Comparison of ENCODE assay signal across 35 cellular contexts in the genomic region with DNA sequence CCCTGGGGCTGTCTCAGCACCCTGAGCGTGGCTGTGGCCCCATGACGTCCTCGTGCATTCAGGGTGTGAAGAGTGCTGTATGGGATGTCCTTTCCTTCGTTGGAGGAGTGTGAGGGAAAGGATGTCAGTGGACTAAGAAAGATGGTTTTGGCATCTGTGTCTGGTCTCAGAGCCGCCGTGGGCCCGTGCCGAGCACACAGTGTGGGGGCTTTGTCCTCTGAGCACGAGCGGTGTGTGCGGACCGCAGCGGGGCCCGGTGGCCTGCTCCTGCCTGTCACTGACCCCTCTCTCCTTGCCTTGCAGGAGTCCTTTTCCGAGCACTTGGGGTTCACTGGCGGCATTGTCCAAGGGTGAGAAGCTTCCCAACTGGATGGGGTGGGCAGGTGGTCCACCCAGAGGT.
"Had no signal": no experiment of that assay in that cellular context is flagged by ENCODE, and none has a peak within 500 bp of the region (broad histone marks: within the 10 kb centered on the region; RNA-seq: fewer than 3 reads in every experiment).

No MANE protein-coding gene starts in this region.

- ATAC-seq: activated T-cell treated with anti-CD3 and anti-CD28 coated beads, Interleukin-2, amount 50 U/mL, for 72 hours; activated T-helper 17 cell treated with anti-CD3 and anti-CD28 coated beads, Interleukin-2, amount 50 U/mL, for 72 hours; body of pancreas; Right ventricle myocardium inferior had no signal

- FAIRE-seq: astrocyte, RCC 7860 had no signal

- H3K27me3 ChIP-seq: adrenal gland, body of pancreas, breast epithelium had no signal

- DNase-seq: activated B cell treated with CpG ODN at 0.5 μM for 24 hours; activated CD4-positive, alpha-beta memory T cell treated with anti-CD3 and anti-CD28 coated beads for 36 hours; activated CD4-positive, alpha-beta T cell treated with anti-CD3 and anti-CD28 coated beads for 4 hours; activated CD4-positive, alpha-beta T cell treated with anti-CD3 and anti-CD28 coated beads, Interleukin-2, amount 50 U/mL, for 1 hour; activated CD4-positive, CD25-positive, alpha-beta regulatory T cell treated with anti-CD3 and anti-CD28 coated beads, Interleukin-2, amount 50 U/mL, for 72 hours; activated CD8-positive, alpha-beta memory T cell treated with anti-CD3 and anti-CD28 coated beads, Interleukin-2, amount 50 U/mL, for 4 hours; activated effector memory CD4-positive, alpha-beta T cell treated with anti-CD3 and anti-CD28 coated beads, Interleukin-2, amount 50 U/mL, for 16 hours; activated naive CD4-positive, alpha-beta T cell; activated T-cell treated with anti-CD3 and anti-CD28 coated beads, Interleukin-2, amount 50 U/mL, for 72 hours; adrenal gland; body of pancreas; Karpas-422; KBM-7; NCI-H1105; NCI-H1417 treated with DMSO at 0.1 percent for 48 hours; NCI-H1694; NCI-H1930; NCI-H345; NCI-H510A; NCI-H526; NCI-H748 treated with DMSO at 0.1 percent for 48 hours; PC-9; SIG-M5; SW 1271; T-helper 1 cell; T-helper 2 cell; T-helper 9 cell had no signal

- H3K4me1 ChIP-seq: breast epithelium had no signal

- H3K4me1 Mint-ChIP-seq: activated B cell treated with CpG ODN at 0.5 μM for 24 hours; activated naive CD4-positive, alpha-beta T cell treated with anti-CD3 and anti-CD28 coated beads, Interleukin-2, amount 50 U/mL, for 24 hours; activated T-helper 17 cell treated with anti-CD3 and anti-CD28 coated beads, Interleukin-2, amount 50 U/mL, for 72 hours had no signal

- H3K9me3 Mint-ChIP-seq: activated B cell treated with CpG ODN at 0.5 μM for 24 hours; activated CD4-positive, alpha-beta memory T cell treated with anti-CD3 and anti-CD28 coated beads for 36 hours; activated naive CD4-positive, alpha-beta T cell treated with anti-CD3 and anti-CD28 coated beads, Interleukin-2, amount 50 U/mL, for 24 hours; activated T-cell treated with anti-CD3 and anti-CD28 coated beads, Interleukin-2, amount 50 U/mL, for 72 hours; activated T-helper 17 cell treated with anti-CD3 and anti-CD28 coated beads, Interleukin-2, amount 50 U/mL, for 72 hours had no signal

- H3K36me3 ChIP-seq: breast epithelium had no signal

- H3K4me3 ChIP-seq: adrenal gland, body of pancreas, breast epithelium, PC-9 had no signal

- H3K4me2 ChIP-seq: PC-9 had no signal

- H2AFZ ChIP-seq: PC-9 had no signal

- H3K4me3 Mint-ChIP-seq: activated B cell treated with CpG ODN at 0.5 μM for 24 hours; activated CD4-positive, alpha-beta memory T cell treated with anti-CD3 and anti-CD28 coated beads for 36 hours; activated naive CD4-positive, alpha-beta T cell treated with anti-CD3 and anti-CD28 coated beads, Interleukin-2, amount 50 U/mL, for 24 hours; activated T-cell treated with anti-CD3 and anti-CD28 coated beads, Interleukin-2, amount 50 U/mL, for 72 hours; activated T-helper 17 cell treated with anti-CD3 and anti-CD28 coated beads, Interleukin-2, amount 50 U/mL, for 72 hours had no signal

- H3K27me3 Mint-ChIP-seq: activated B cell treated with CpG ODN at 0.5 μM for 24 hours; activated CD4-positive, alpha-beta memory T cell treated with anti-CD3 and anti-CD28 coated beads for 36 hours; activated naive CD4-positive, alpha-beta T cell treated with anti-CD3 and anti-CD28 coated beads, Interleukin-2, amount 50 U/mL, for 24 hours; activated T-helper 17 cell treated with anti-CD3 and anti-CD28 coated beads, Interleukin-2, amount 50 U/mL, for 72 hours had no signal

- H3K27ac ChIP-seq: body of pancreas, PC-9, RWPE1, VCaP had no signal

- H3K9me3 ChIP-seq: adrenal gland, body of pancreas, breast epithelium had no signal

- H3K27ac Mint-ChIP-seq: activated B cell treated with CpG ODN at 0.5 μM for 24 hours; activated CD4-positive, alpha-beta memory T cell treated with anti-CD3 and anti-CD28 coated beads for 36 hours; activated naive CD4-positive, alpha-beta T cell treated with anti-CD3 and anti-CD28 coated beads, Interleukin-2, amount 50 U/mL, for 24 hours; activated T-cell treated with anti-CD3 and anti-CD28 coated beads, Interleukin-2, amount 50 U/mL, for 72 hours; activated T-helper 17 cell treated with anti-CD3 and anti-CD28 coated beads, Interleukin-2, amount 50 U/mL, for 72 hours had no signal

- H3K36me3 Mint-ChIP-seq: activated naive CD4-positive, alpha-beta T cell treated with anti-CD3 and anti-CD28 coated beads, Interleukin-2, amount 50 U/mL, for 24 hours had no signal
